ENCODE assay signal across 17 cellular contexts in the genomic region with DNA sequence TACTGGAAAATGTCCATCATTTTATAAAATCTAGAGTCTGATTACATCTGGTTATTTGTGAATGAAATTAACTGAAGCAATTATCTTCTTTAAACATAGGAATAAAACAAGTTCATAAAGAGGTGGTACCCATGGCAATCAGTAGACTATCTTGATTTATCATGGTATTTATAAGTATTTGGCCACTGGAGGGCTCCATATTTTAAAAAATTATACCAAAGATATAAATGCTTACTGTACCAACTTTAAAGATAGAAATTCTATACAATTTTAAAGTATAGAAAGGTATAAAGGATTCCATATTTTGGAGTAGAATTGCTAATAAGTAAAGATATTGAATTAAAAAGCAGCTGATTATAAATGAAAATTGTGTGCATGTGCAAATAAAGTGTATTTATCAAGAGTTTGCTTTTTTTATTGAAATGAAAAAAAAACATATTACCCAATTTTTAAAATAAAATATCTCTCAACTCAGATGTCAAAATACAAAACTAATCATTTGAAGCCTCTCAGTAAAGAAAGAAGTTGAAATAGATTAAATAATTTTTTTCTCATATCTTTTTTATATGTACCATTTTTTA.
DNase-seq lines count a peak whose midpoint lies in the region; ATAC-seq, FAIRE-seq and TF ChIP-seq lines count a peak whose summit lies in the region.
"Had no signal": no experiment of that assay in that cellular context is flagged by ENCODE, and none has a peak within 500 bp of the region (broad histone marks: within the 10 kb centered on the region; RNA-seq: fewer than 3 reads in every experiment).

No MANE protein-coding gene starts in this region.

- H3K4me2 ChIP-seq in astrocyte (ENCODE audit: low read length), result no peak overlapping the region

- no peaks in the 10 kb centered on the region for H3K36me3 ChIP-seq in astrocyte (ENCODE audit: insufficient read depth, low read length)
- H3K36me3 ChIP-seq: sigmoid colon had no signal

- ATAC-seq in GM21723 (IDR thresholded peaks at IDR 0.05; ENCODE audit: unreplicated experiment), result no peak
- ATAC-seq in HG02870 (IDR thresholded peaks at IDR 0.05; ENCODE audit: unreplicated experiment), result no peak
- no peak for ATAC-seq in HG02938 (IDR thresholded peaks at IDR 0.05; ENCODE audit: unreplicated experiment)
- ATAC-seq: K562 had no signal

- TF ChIP-seq CTCF in LNCaP clone FGC (IDR thresholded peaks at IDR 0.05; ENCODE audit: control insufficient read depth, extremely low read depth, insufficient read depth), result 0 out of 2 replicates have a peak, but pooled peaks have one; percentile 15
- peak; percentile 16 for TF ChIP-seq CTCF in astrocyte (IDR thresholded peaks at IDR 0.05; ENCODE audit: insufficient read depth, low read depth, low read length)
- peak; percentile 33 for TF ChIP-seq CTCF in neural crest cell (conservative IDR thresholded peaks at IDR 0.05)

- H3K9ac ChIP-seq in astrocyte (ENCODE audit: low read length), result no peak overlapping the region

- H3K27me3 ChIP-seq in astrocyte (ENCODE audit: insufficient read depth, low read length), result no peaks in the 10 kb centered on the region
- H3K27me3 ChIP-seq: sigmoid colon had no signal

- H3K4me3 Mint-ChIP-seq in astrocyte (ENCODE audit: unreplicated experiment) (no peak overlapping the region), neural crest cell (no peak overlapping the region)
- H3K4me3 Mint-ChIP-seq: activated naive CD8-positive, alpha-beta T cell treated with anti-CD3 and anti-CD28 coated beads for 36 hours; nephron progenitor cell had no signal

- H3K9me3 Mint-ChIP-seq in astrocyte (ENCODE audit: unreplicated experiment) (no peaks in the 10 kb centered on the region), neural crest cell (no peaks in the 10 kb centered on the region)
- H3K9me3 Mint-ChIP-seq: activated naive CD8-positive, alpha-beta T cell treated with anti-CD3 and anti-CD28 coated beads for 36 hours; nephron progenitor cell had no signal

- no peaks in the 10 kb centered on the region for H3K36me3 Mint-ChIP-seq in astrocyte (ENCODE audit: low read depth, unreplicated experiment)
- H3K36me3 Mint-ChIP-seq in neural crest cell (ENCODE audit: low read depth), result no peaks in the 10 kb centered on the region

- H3K27ac Mint-ChIP-seq in astrocyte (ENCODE audit: unreplicated experiment), result no peak overlapping the region
- H3K27ac Mint-ChIP-seq in neural crest cell (ENCODE audit: unreplicated experiment), result no peak overlapping the region
- H3K27ac Mint-ChIP-seq: activated naive CD8-positive, alpha-beta T cell treated with anti-CD3 and anti-CD28 coated beads for 36 hours; nephron progenitor cell had no signal

- H3K4me3 ChIP-seq in LNCaP clone FGC (ENCODE audit: low read depth, low read length) (no peak overlapping the region), astrocyte (ENCODE audit: insufficient read depth, low read depth, low read length) (no peak overlapping the region)
- H3K4me3 ChIP-seq: K562, sigmoid colon had no signal

- no peaks in the 10 kb centered on the region for H3K9me3 ChIP-seq in astrocyte (ENCODE audit: insufficient read depth, low read depth, low read length)
- H3K9me3 ChIP-seq: sigmoid colon had no signal

- peaks cover 10% of the 10 kb centered on the region for H3K4me1 Mint-ChIP-seq in astrocyte (ENCODE audit: low read depth, unreplicated experiment)
- no peaks in the 10 kb centered on the region for H3K4me1 Mint-ChIP-seq in neural crest cell

- no peaks in the 10 kb centered on the region for H3K4me1 ChIP-seq in astrocyte (ENCODE audit: insufficient read depth, low read length)

- no peaks in the 10 kb centered on the region for H3K27me3 Mint-ChIP-seq in astrocyte (ENCODE audit: low read depth, unreplicated experiment)
- no peaks in the 10 kb centered on the region for H3K27me3 Mint-ChIP-seq in neural crest cell (ENCODE audit: low read depth)
- H3K27me3 Mint-ChIP-seq: activated naive CD8-positive, alpha-beta T cell treated with anti-CD3 and anti-CD28 coated beads for 36 hours had no signal

- no peak overlapping the region for H3K27ac ChIP-seq in astrocyte (ENCODE audit: low read depth, low read length)
- H3K27ac ChIP-seq: sigmoid colon had no signal

- H2AFZ ChIP-seq in astrocyte (ENCODE audit: low read depth, low read length), result no peak overlapping the region

- peaks cover 8% of the 10 kb centered on the region for H3K79me2 ChIP-seq in astrocyte (ENCODE audit: insufficient read depth, low read length)

- peaks cover 25% of the 10 kb centered on the region for H4K20me1 ChIP-seq in astrocyte (ENCODE audit: insufficient read depth, low read length)

- FAIRE-seq in astrocyte (lab: Jason Lieb, UNC), result no peak
- FAIRE-seq: K562, urothelium cell line had no signal

- DNase-seq in ELR (ENCODE audit: low read depth), result peak; percentile 30
- DNase-seq in LNCaP clone FGC (ENCODE audit: low read depth), result no peak
- DNase-seq in astrocyte (ENCODE audit: low read depth), result no peak
- DNase-seq in neural crest cell (ENCODE audit: low read depth, low spot score), result no peak
- DNase-seq: activated naive CD8-positive, alpha-beta T cell treated with anti-CD3 and anti-CD28 coated beads for 36 hours; cerebellar nuclear complex; GOT3; NCI-H2081 treated with DMSO at 0.1 percent for 48 hours; nephron progenitor cell; sigmoid colon; stimulated activated naive CD4-positive, alpha-beta T cell; T-helper 1 cell had no signal
